In genomic region chr16:35141303-35141702, GRCh38 we compare ENCODE assay signal across 33 cellular contexts.
DNase-seq lines count a peak whose midpoint lies in the region; ATAC-seq and TF ChIP-seq lines count a peak whose summit lies in the region.
"Had no signal": no experiment of that assay in that cellular context is flagged by ENCODE, and none has a peak within 500 bp of the region (broad histone marks: within the 10 kb centered on the region; RNA-seq: fewer than 3 reads in every experiment).

No MANE protein-coding gene starts in this region.

- no peak overlapping the region for H3K4me3 ChIP-seq in upper lobe of right lung
- H3K4me3 ChIP-seq: A549; BLaER1; BLaER1 treated with 17β-estradiol and CSF1 and Interleukin-3, amounts not matched to agents 10 nM and 100 nM had no signal

- no peak for TF ChIP-seq CTCF in endothelial cell (IDR thresholded peaks at IDR 0.05; ENCODE audit: unreplicated experiment)
- no peak for TF ChIP-seq CTCF in upper lobe of right lung (IDR thresholded peaks at IDR 0.05)

- peaks cover 27% of the 10 kb centered on the region for H3K27me3 Mint-ChIP-seq in endothelial cell (ENCODE audit: unreplicated experiment)
- H3K27me3 Mint-ChIP-seq: B cell; CD4-positive, alpha-beta memory T cell; CD4-positive, alpha-beta T cell; CD4-positive, CD25-positive, alpha-beta regulatory T cell; CD8-positive, alpha-beta memory T cell had no signal

- no peaks in the 10 kb centered on the region for H3K4me1 Mint-ChIP-seq in endothelial cell (ENCODE audit: unreplicated experiment)
- H3K4me1 Mint-ChIP-seq: B cell; CD14-positive monocyte; CD4-positive, CD25-positive, alpha-beta regulatory T cell; CD8-positive, alpha-beta memory T cell had no signal

- H3K27me3 ChIP-seq in upper lobe of right lung, result no peaks in the 10 kb centered on the region
- H3K27me3 ChIP-seq: BE2C; BLaER1; BLaER1 treated with 17β-estradiol and CSF1 and Interleukin-3, amounts not matched to agents 10 nM and 100 nM had no signal

- no peak for ATAC-seq in upper lobe of right lung
- ATAC-seq: A549; CD8-positive, alpha-beta T cell had no signal

- DNase-seq in endothelial cell (ENCODE audit: low spot score) (no peak), posterior vena cava (ENCODE audit: low spot score) (peak; percentile 72), upper lobe of right lung (peak; percentile 52), DMS 273 (lab: John Stamatoyannopoulos, UW; ENCODE audit: unreplicated experiment) (no peak), SIG-M5 (lab: John Stamatoyannopoulos, UW) (no peak)
- no peak for DNase-seq in stimulated activated CD4-positive, alpha-beta T cell treated with anti-CD3 and anti-CD28 coated beads, Interleukin-2, amount 100 ng/mL, for 24 hours
- DNase-seq: 8988T; ACHN; AML-193; BE2C; C1 segment of cervical spinal cord; Caco-2; Calu3; CD4-positive, alpha-beta memory T cell; CD4-positive, CD25-positive, alpha-beta regulatory T cell; CD8-positive, alpha-beta memory T cell; COR-L47; DMS 273 treated with DMSO at 0.1 percent for 48 hours; DMS153; DMS53; DMS79; DMS79 treated with DMSO at 0.1 percent for 48 hours; DND-41; EL had no signal

- peak overlapping the region; percentile 45 for H3K4me3 Mint-ChIP-seq in endothelial cell (ENCODE audit: unreplicated experiment)
- H3K4me3 Mint-ChIP-seq: B cell; CD14-positive monocyte; CD4-positive, alpha-beta memory T cell; CD4-positive, alpha-beta T cell; CD8-positive, alpha-beta memory T cell; CD8-positive, alpha-beta T cell had no signal

- no peak overlapping the region for H3K27ac ChIP-seq in upper lobe of right lung
- H3K27ac ChIP-seq: 22Rv1; A549; BLaER1; BLaER1 treated with 17β-estradiol and CSF1 and Interleukin-3, amounts not matched to agents 10 nM and 100 nM; C4-2B had no signal

- no peak overlapping the region for H3K27ac Mint-ChIP-seq in endothelial cell (ENCODE audit: unreplicated experiment)
- H3K27ac Mint-ChIP-seq: B cell; CD14-positive monocyte; CD4-positive, alpha-beta memory T cell; CD4-positive, alpha-beta T cell; CD4-positive, CD25-positive, alpha-beta regulatory T cell; CD8-positive, alpha-beta memory T cell; CD8-positive, alpha-beta T cell had no signal

- peaks cover 13% of the 10 kb centered on the region for H3K36me3 Mint-ChIP-seq in endothelial cell (ENCODE audit: low read depth, unreplicated experiment)
- H3K36me3 Mint-ChIP-seq: CD14-positive monocyte; CD4-positive, CD25-positive, alpha-beta regulatory T cell; CD8-positive, alpha-beta T cell had no signal

- intact Hi-C loops in posterior vena cava (cut with DNase I) (no loop called here), upper lobe of right lung (cut with DNase I) (no loop called here)

- no peaks in the 10 kb centered on the region for H3K36me3 ChIP-seq in upper lobe of right lung
- H3K36me3 ChIP-seq: BE2C; BLaER1; BLaER1 treated with 17β-estradiol and CSF1 and Interleukin-3, amounts not matched to agents 10 nM and 100 nM had no signal

- peaks cover 35% of the 10 kb centered on the region for H3K9me3 Mint-ChIP-seq in endothelial cell (ENCODE audit: unreplicated experiment)

- H3K9me3 ChIP-seq in upper lobe of right lung, result no peaks in the 10 kb centered on the region
- H3K9me3 ChIP-seq: Caco-2 had no signal

- no peaks in the 10 kb centered on the region for H3K4me1 ChIP-seq in upper lobe of right lung
- H3K4me1 ChIP-seq: A549; BE2C; BLaER1; BLaER1 treated with 17β-estradiol and CSF1 and Interleukin-3, amounts not matched to agents 10 nM and 100 nM; Caco-2 had no signal

Comparison
In these comparisons a context has a peak if more than half of its experiments do, and no peak if none do; other contexts are left out.
1. DNase-seq: peak in posterior vena cava (single experiment) and upper lobe of right lung (single experiment); none in endothelial cell (single experiment), stimulated activated CD4-positive, alpha-beta T cell treated with anti-CD3 and anti-CD28 coated beads, Interleukin-2, amount 100 ng/mL, for 24 hours (0 of 2), DMS 273 (single experiment) and SIG-M5 (single experiment).